In the genomic region with DNA sequence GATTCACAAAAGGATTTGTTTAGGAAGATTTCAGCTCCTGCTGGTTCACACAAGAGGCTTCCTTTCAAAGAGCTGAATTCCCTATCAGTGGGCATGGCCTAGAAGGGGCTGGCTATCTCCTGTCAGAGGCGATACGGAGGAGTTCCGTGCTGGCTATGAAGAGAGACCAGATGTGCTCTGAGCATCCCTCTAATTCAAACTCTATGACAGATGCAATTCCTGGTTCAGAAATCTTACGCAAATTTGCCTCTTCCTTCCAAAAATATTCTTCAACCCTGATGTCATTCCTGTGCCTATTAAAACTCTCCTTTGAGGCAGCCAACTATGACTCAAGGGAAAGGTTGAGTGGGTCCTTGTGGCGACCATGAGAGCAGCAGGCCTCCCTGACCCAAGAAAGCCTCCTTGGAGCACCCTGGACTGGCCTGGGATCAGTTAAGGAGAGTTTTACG, we compare ENCODE assay signal across 18 cellular contexts.
DNase-seq lines count a peak whose midpoint lies in the region; ATAC-seq and TF ChIP-seq lines count a peak whose summit lies in the region.
"Had no signal": no experiment of that assay in that cellular context is flagged by ENCODE, and none has a peak within 500 bp of the region (broad histone marks: within the 10 kb centered on the region; RNA-seq: fewer than 3 reads in every experiment).

No MANE protein-coding gene starts in this region.

- H3K4me3 Mint-ChIP-seq in H9, result no peak overlapping the region; a peak in 1 of 5 replicates
- no peak overlapping the region for H3K4me3 Mint-ChIP-seq in Calu3 (ENCODE audit: low read depth, unreplicated experiment)
- H3K4me3 Mint-ChIP-seq: CD8-positive, alpha-beta memory T cell; naive B cell; stimulated activated naive CD8-positive, alpha-beta T cell treated with anti-CD3 and anti-CD28 coated beads, Interleukin-15, Interleukin-2, amounts not matched to agents 100 ng/mL and 50 ng/mL, for 24 hours had no signal

- H3K23ac ChIP-seq in H9 (ENCODE audit: insufficient read length, low read depth, low read length), result no peak overlapping the region

- H4K91ac ChIP-seq in H9 (ENCODE audit: insufficient read length, low read depth, low read length), result no peak overlapping the region

- H3K36me3 Mint-ChIP-seq in H9 (ENCODE audit: insufficient read depth in 1 of 3, low read depth in 3 of 3) (no peaks in the 10 kb centered on the region), Calu3 (ENCODE audit: insufficient read depth, unreplicated experiment) (no peaks in the 10 kb centered on the region)
- H3K36me3 Mint-ChIP-seq: CD8-positive, alpha-beta memory T cell; naive B cell had no signal

- DNase-seq in ELF-1 (ENCODE audit: low read depth, low spot score), result peak; percentile 47
- DNase-seq in coronary artery (ENCODE audit: low spot score), result peak; percentile 47
- peak; percentile 28 for DNase-seq in kidney tubule cell (ENCODE audit: low spot score)
- DNase-seq in stromal cell of bone marrow (ENCODE audit: low read depth), result peak; percentile 15
- DNase-seq in H9, result no peak
- DNase-seq in Calu3, result no peak
- no peak for DNase-seq in GOT3 (lab: John Stamatoyannopoulos, UW)
- DNase-seq: activated CD4-positive, alpha-beta T cell treated with anti-CD3 and anti-CD28 coated beads for 48 hours; adrenal gland; CD8-positive, alpha-beta memory T cell; naive B cell; NCI-H1436 treated with DMSO at 0.1 percent for 48 hours; NCI-H69 had no signal

- H2BK12ac ChIP-seq in H9 (ENCODE audit: insufficient read length, low read depth, low read length), result no peak overlapping the region

- no peaks in the 10 kb centered on the region for H3K9me3 ChIP-seq in H9 (ENCODE audit: control insufficient read depth, low read depth, low read length)
- H3K9me3 ChIP-seq: adrenal gland had no signal

- no peak overlapping the region for H3K56ac ChIP-seq in H9 (ENCODE audit: insufficient read length, low read depth, low read length)

- peaks cover 66 to 72% of the 10 kb centered on the region in 2 experiments for H3K4me1 Mint-ChIP-seq in H9
- H3K4me1 Mint-ChIP-seq in Calu3 (ENCODE audit: low read depth, unreplicated experiment), result no peaks in the 10 kb centered on the region
- H3K4me1 Mint-ChIP-seq: CD8-positive, alpha-beta memory T cell had no signal

- no peaks in the 10 kb centered on the region for H3K79me2 ChIP-seq in H9 (ENCODE audit: insufficient read depth, low read length)
- H3K79me2 ChIP-seq: parathyroid adenoma had no signal

- H3T11ph ChIP-seq in H9 (ENCODE audit: low read length), result no peak overlapping the region

- no peaks in the 10 kb centered on the region for H3K23me2 ChIP-seq in H9 (ENCODE audit: insufficient read length, low read depth, low read length, poor library complexity, severe bottlenecking)

- H3K4me2 ChIP-seq in H9 (ENCODE audit: insufficient read depth, insufficient read length, low read length), result no peak overlapping the region

- H2BK5ac ChIP-seq in H9 (ENCODE audit: insufficient read length, low read length), result no peak overlapping the region

- H3K4me1 ChIP-seq in H9 (ENCODE audit: insufficient read depth, low read length), result peaks cover 6% of the 10 kb centered on the region; the same call in 1 of the 2 replicates
- H3K4me1 ChIP-seq: adrenal gland, parathyroid adenoma had no signal

- no peak overlapping the region for H3K18ac ChIP-seq in H9 (ENCODE audit: insufficient read length, low read depth, low read length)

- H3K4me3 ChIP-seq in coronary artery, result no peak overlapping the region
- H3K4me3 ChIP-seq: adrenal gland, cardiac muscle cell had no signal

- H3K27me3 Mint-ChIP-seq in H9 (ENCODE audit: low read depth), result peaks cover 44% of the 10 kb centered on the region
- H3K27me3 Mint-ChIP-seq in Calu3 (ENCODE audit: unreplicated experiment), result no peaks in the 10 kb centered on the region

- H4K5ac ChIP-seq in H9 (ENCODE audit: insufficient read length, low read depth, low read length), result no peak overlapping the region

- H2AK5ac ChIP-seq in H9 (ENCODE audit: insufficient read length, low read length), result no peak overlapping the region

- intact Hi-C loops in Calu3 (cut with micrococcal nuclease; ENCODE audit: unreplicated experiment), result no loop called here

- no peak overlapping the region for H3K27ac Mint-ChIP-seq in H9
- no peak overlapping the region for H3K27ac Mint-ChIP-seq in Calu3 (ENCODE audit: unreplicated experiment)
- H3K27ac Mint-ChIP-seq: CD8-positive, alpha-beta memory T cell; stimulated activated naive CD8-positive, alpha-beta T cell treated with anti-CD3 and anti-CD28 coated beads, Interleukin-15, Interleukin-2, amounts not matched to agents 100 ng/mL and 50 ng/mL, for 24 hours had no signal

- H2BK20ac ChIP-seq in H9 (ENCODE audit: low read depth, low read length, poor library complexity, severe bottlenecking), result no peak overlapping the region

- no peaks in the 10 kb centered on the region for H4K20me1 ChIP-seq in H9 (ENCODE audit: control insufficient read depth, insufficient read depth, insufficient read length)

- no peak overlapping the region for H4K8ac ChIP-seq in H9 (replicated peaks; ENCODE audit: insufficient read length, low read depth, low read length)

- no peak for ATAC-seq in GM19467 (IDR thresholded peaks at IDR 0.05; ENCODE audit: unreplicated experiment)

- H3K9me3 Mint-ChIP-seq in H9, result no peaks in the 10 kb centered on the region
- H3K9me3 Mint-ChIP-seq in Calu3 (ENCODE audit: low read depth, unreplicated experiment), result no peaks in the 10 kb centered on the region
- H3K9me3 Mint-ChIP-seq: naive B cell; stimulated activated naive CD8-positive, alpha-beta T cell treated with anti-CD3 and anti-CD28 coated beads, Interleukin-15, Interleukin-2, amounts not matched to agents 100 ng/mL and 50 ng/mL, for 24 hours had no signal

- no peak overlapping the region for H3K4ac ChIP-seq in H9 (ENCODE audit: low read depth, low read length)

- H3K27ac ChIP-seq in coronary artery (peak overlapping the region in 1 of 2 donors; percentile 41), H9 (ENCODE audit: insufficient read length, low read depth, low read length) (no peak overlapping the region)
- H3K27ac ChIP-seq: adrenal gland, epithelial cell of prostate, parathyroid adenoma had no signal

- H2BK15ac ChIP-seq in H9 (ENCODE audit: low read depth, low read length), result no peak overlapping the region

- no peak overlapping the region for H3K9ac ChIP-seq in H9 (ENCODE audit: extremely low read depth, insufficient read length, low read length)
- H3K9ac ChIP-seq: parathyroid adenoma had no signal

- CTCF ChIA-PET in Calu3 (lab: Charles Lee), result no interaction called here

- TF ChIP-seq CTCF in coronary artery (IDR thresholded peaks at IDR 0.05) (no peak), H9 (conservative IDR thresholded peaks at IDR 0.05) (no peak), Calu3 (IDR thresholded peaks at IDR 0.05; ENCODE audit: unreplicated experiment) (no peak)

- H3K14ac ChIP-seq in H9 (ENCODE audit: insufficient read depth, low read length), result no peak overlapping the region

- WGBS in H9 (ENCODE audit: extremely low coverage, insufficient read length, low lambda C conversion rate), result no CpG with 5 or more reads among the region's 6 CpGs

- no peak overlapping the region for H2AFZ ChIP-seq in H9 (ENCODE audit: low read length)
- H2AFZ ChIP-seq: parathyroid adenoma had no signal

- BruUV-seq in Calu3 (replicated peaks; lab: Mats Ljungman, UMichigan), result no TSS peak

- H2BK120ac ChIP-seq in H9 (ENCODE audit: low read depth, low read length, poor library complexity, severe bottlenecking), result no peak overlapping the region

- no peaks in the 10 kb centered on the region for H3K79me1 ChIP-seq in H9 (ENCODE audit: insufficient read depth, low read depth, low read length, poor library complexity, severe bottlenecking)

- no peaks in the 10 kb centered on the region for H3K27me3 ChIP-seq in H9 (ENCODE audit: insufficient read depth, low read length)
- H3K27me3 ChIP-seq: adrenal gland, cardiac muscle cell had no signal

Comparison
In these comparisons a context has a peak if more than half of its experiments do, and no peak if none do; other contexts are left out.
1. DNase-seq: peak in ELF-1 (single experiment), coronary artery (single experiment), kidney tubule cell (single experiment) and stromal cell of bone marrow (single experiment); none in H9 (single experiment), Calu3 (single experiment) and GOT3 (single experiment).